27 cellular contexts compared by ENCODE assay signal in the genomic region with DNA sequence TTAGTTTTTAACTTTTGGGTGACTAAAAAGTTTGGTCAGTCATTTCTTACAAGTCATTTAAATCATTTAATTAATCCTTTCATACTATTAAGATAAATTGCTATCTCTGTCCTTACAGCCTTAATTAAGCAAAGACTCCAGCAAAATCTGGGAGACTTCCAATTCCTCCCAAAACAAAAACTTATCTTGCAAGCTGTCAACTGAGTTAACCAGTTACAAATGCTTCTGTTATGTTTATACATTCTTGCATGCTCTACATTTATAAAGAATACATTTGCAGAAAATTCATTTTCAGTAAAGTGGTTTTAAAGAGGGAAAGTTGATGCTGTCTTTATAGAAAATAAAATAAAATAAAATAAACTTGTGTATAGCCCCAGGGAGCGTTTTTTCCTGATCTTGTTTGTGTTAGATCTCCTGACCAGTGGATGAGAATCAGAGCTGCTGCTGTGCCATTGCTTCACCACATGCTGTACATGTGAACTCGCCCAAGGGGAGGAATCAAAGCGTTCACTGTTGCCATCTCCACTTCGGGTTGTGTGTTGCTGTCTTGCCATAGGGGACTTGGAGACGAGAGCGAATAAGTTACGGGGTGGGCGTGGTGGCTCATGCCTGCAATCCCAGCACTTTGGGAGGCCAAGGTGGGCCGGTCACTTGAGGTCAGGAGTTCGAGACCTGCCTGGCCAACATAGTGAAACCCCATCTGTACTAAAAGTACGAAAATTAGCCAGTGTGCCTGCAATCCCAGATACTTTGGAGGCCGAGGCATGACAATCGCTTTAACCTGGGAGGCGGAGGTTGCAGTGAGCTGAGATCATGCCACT. TPM values are rescaled to one million over a fixed set of nuclear protein-coding genes. Genes with fewer than 3 reads are reported as not detected.
DNase-seq lines count a peak whose midpoint lies in the region; ATAC-seq and TF ChIP-seq lines count a peak whose summit lies in the region.
"Had no signal": no experiment of that assay in that cellular context is flagged by ENCODE, and none has a peak within 500 bp of the region (broad histone marks: within the 10 kb centered on the region; RNA-seq: fewer than 3 reads in every experiment).

No MANE protein-coding gene starts in this region.

- no peaks in the 10 kb centered on the region for H3K4me1 ChIP-seq in thyroid gland
- H3K4me1 ChIP-seq: adrenal gland, esophagus squamous epithelium, psoas muscle, suprapubic skin had no signal

- DNase-seq in T-helper 1 cell (no peak), SK-MEL-5 (ENCODE audit: low read depth, low spot score) (peak; percentile 99), left kidney (ENCODE audit: low read depth, low spot score) (peak; percentile 24), LoVo (ENCODE audit: low spot score) (no peak), NCI-H526 treated with DMSO at 0.1 percent for 48 hours (lab: John Stamatoyannopoulos, UW) (no peak), thyroid gland (no peak)
- no peak for DNase-seq in central memory CD8-positive, alpha-beta T cell (ENCODE audit: low spot score in 2 of 2)
- DNase-seq: adrenal gland; esophagus squamous epithelium; kidney glomerular epithelial cell; NCI-H1436 treated with DMSO at 0.1 percent for 48 hours; NCI-H2171 treated with DMSO at 0.1 percent for 48 hours; NCI-H774; psoas muscle; SIG-M5; small intestine; stimulated activated CD4-positive, alpha-beta T cell treated with anti-CD3 and anti-CD28 coated beads, Interleukin-4, amount 100 ng/mL, for 4 hours; T1000 had no signal

- ATAC-seq in central memory CD8-positive, alpha-beta T cell (replicated peaks; ENCODE audit: extremely low read depth, poor library complexity, severe bottlenecking) = no peak
- ATAC-seq: activated CD4-positive, CD25-positive, alpha-beta regulatory T cell treated with anti-CD3 and anti-CD28 coated beads, Interleukin-2, amount 50 U/mL, for 24 hours; psoas muscle had no signal

- peak overlapping the region; percentile 63 for H3K27ac Mint-ChIP-seq in T-helper 1 cell treated with Interleukin-12 subunit alpha and Interleukin-12 subunit beta and Interleukin-4 antibody, amounts not matched to agents 30 μg/mL and 1 μg/mL, for 36 hours
- H3K27ac Mint-ChIP-seq in central memory CD8-positive, alpha-beta T cell (ENCODE audit: low read depth) = peak overlapping the region; percentile 62

- H3K4me1 Mint-ChIP-seq in T-helper 1 cell treated with Interleukin-12 subunit alpha and Interleukin-12 subunit beta and Interleukin-4 antibody, amounts not matched to agents 30 μg/mL and 1 μg/mL, for 36 hours (ENCODE audit: low read depth) = peaks cover 55% of the 10 kb centered on the region
- H3K4me1 Mint-ChIP-seq in central memory CD8-positive, alpha-beta T cell = peaks cover 55% of the 10 kb centered on the region

- H3K4me3 Mint-ChIP-seq in T-helper 1 cell treated with Interleukin-12 subunit alpha and Interleukin-12 subunit beta and Interleukin-4 antibody, amounts not matched to agents 30 μg/mL and 1 μg/mL, for 36 hours = no peak overlapping the region
- peak overlapping the region; percentile 87 for H3K4me3 Mint-ChIP-seq in central memory CD8-positive, alpha-beta T cell

- in situ Hi-C loops in SK-MEL-5 (cut with HindIII; ENCODE audit: low pct_unique_long_range_greater_than_20kb, low sequenced_read_pairs) = no loop called here

- TF ChIP-seq CTCF in thyroid gland (IDR thresholded peaks at IDR 0.05) = no peak

- intact Hi-C loops in thyroid gland (cut with DNase I) = loop anchor here (10.0 kb wide), 1 partner anchor 98 kb away; no protein-coding TSS in a partner anchor

- H3K4me3 ChIP-seq in thyroid gland (replicated peaks in 1 of 3) = no peak overlapping the region
- H3K4me3 ChIP-seq: adrenal gland, esophagus squamous epithelium, psoas muscle, suprapubic skin had no signal

- peaks cover 24% of the 10 kb centered on the region for H3K36me3 Mint-ChIP-seq in T-helper 1 cell treated with Interleukin-12 subunit alpha and Interleukin-12 subunit beta and Interleukin-4 antibody, amounts not matched to agents 30 μg/mL and 1 μg/mL, for 36 hours (ENCODE audit: low read depth)
- H3K36me3 Mint-ChIP-seq in central memory CD8-positive, alpha-beta T cell (ENCODE audit: insufficient read depth) = peaks cover 25% of the 10 kb centered on the region

- TF ChIP-seq POLR2A in thyroid gland (IDR thresholded peaks at IDR 0.05) = no peak

- H3K9me3 Mint-ChIP-seq in T-helper 1 cell treated with Interleukin-12 subunit alpha and Interleukin-12 subunit beta and Interleukin-4 antibody, amounts not matched to agents 30 μg/mL and 1 μg/mL, for 36 hours = no peaks in the 10 kb centered on the region
- H3K9me3 Mint-ChIP-seq in central memory CD8-positive, alpha-beta T cell = no peaks in the 10 kb centered on the region

- no peaks in the 10 kb centered on the region for H3K27me3 Mint-ChIP-seq in T-helper 1 cell treated with Interleukin-12 subunit alpha and Interleukin-12 subunit beta and Interleukin-4 antibody, amounts not matched to agents 30 μg/mL and 1 μg/mL, for 36 hours (ENCODE audit: low read depth)
- H3K27me3 Mint-ChIP-seq in central memory CD8-positive, alpha-beta T cell = no peaks in the 10 kb centered on the region

- 87 to 89% methylated on average over 14 of the region's 14 CpGs for WGBS in thyroid gland, 2 donors

- H3K27ac ChIP-seq in thyroid gland = no peak overlapping the region
- H3K27ac ChIP-seq: adrenal gland, esophagus squamous epithelium, psoas muscle, suprapubic skin had no signal

- no peaks in the 10 kb centered on the region for H3K36me3 ChIP-seq in thyroid gland
- H3K36me3 ChIP-seq: adrenal gland, esophagus squamous epithelium, suprapubic skin had no signal

- H3K27me3 ChIP-seq in thyroid gland = no peaks in the 10 kb centered on the region
- H3K27me3 ChIP-seq: adrenal gland, esophagus squamous epithelium, suprapubic skin had no signal

- H3K9me3 ChIP-seq in thyroid gland = no peaks in the 10 kb centered on the region
- H3K9me3 ChIP-seq: adrenal gland, esophagus squamous epithelium, psoas muscle, suprapubic skin had no signal

RNA-seq across cellular contexts. Expression of a gene that starts 5.5 kb away (rescaled TPM):
- total RNA-seq in SK-MEL-5 (2014; rRNA removed; shearing (Covaris generic)) = 0.29 TPM in 1 of 2 replicates, not detected in the other
- polyA plus RNA-seq in SK-MEL-5 (2015; cell fraction: cytosol; rRNA removed) = 0.03 TPM in 1 of 2 replicates, not detected in the other
- polyA plus RNA-seq in SK-MEL-5 (2015; cell fraction: nucleus; rRNA removed) = 0.16 TPM in 1 of 2 replicates, not detected in the other
- under 1 TPM in 2 of 4 donors, not detected in 2; 0.13 to 0.88 TPM for total RNA-seq in thyroid gland
- total RNA-seq: A172, cardiac septum, HT1080, MCF 10A had no signal
- polyA plus RNA-seq: BJ, neural cell had no signal

Comparison
In these comparisons a context has a peak if more than half of its experiments do, and no peak if none do; other contexts are left out.
1. DNase-seq: peak in SK-MEL-5 (single experiment) and left kidney (single experiment); none in T-helper 1 cell (0 of 5), central memory CD8-positive, alpha-beta T cell (0 of 2), LoVo (single experiment), NCI-H526 treated with DMSO at 0.1 percent for 48 hours (single experiment) and thyroid gland (0 of 2).